Comparison of ENCODE assay signal across 8 cellular contexts in genomic region chr11:37323843-37324242, GRCh38.
"Had no signal": no experiment of that assay in that cellular context is flagged by ENCODE, and none has a peak within 500 bp of the region (broad histone marks: within the 10 kb centered on the region; RNA-seq: fewer than 3 reads in every experiment).

No MANE protein-coding gene starts in this region.

- H3K4me3 ChIP-seq: GM12878 had no signal

- DNase-seq: GDM1, GF-D8 had no signal

- ATAC-seq: GM12878 had no signal

- FAIRE-seq: G401.6, GM12878, GM12891, GM12892, GM18507, GM19239 had no signal
